Comparison of ENCODE assay signal across 15 cellular contexts in the genomic region with DNA sequence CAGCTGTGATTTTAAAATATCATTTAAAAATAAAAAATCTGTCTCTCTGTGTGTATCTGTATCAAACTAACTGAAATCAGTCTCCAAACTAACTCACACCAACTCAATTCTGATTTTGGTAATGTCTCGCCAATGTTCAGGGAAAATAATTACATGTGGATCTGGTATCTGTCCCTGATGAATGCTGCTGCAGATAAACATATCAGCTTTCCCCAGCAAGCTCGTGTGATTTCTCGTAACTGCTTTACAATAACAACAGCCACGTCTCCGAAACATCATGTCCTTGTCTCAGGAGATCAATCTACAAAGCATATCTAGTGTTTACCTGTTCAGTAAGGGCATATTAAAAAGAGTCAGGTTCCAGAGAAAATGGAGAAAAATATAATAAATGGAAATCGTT.
"Had no signal": no experiment of that assay in that cellular context is flagged by ENCODE, and none has a peak within 500 bp of the region (broad histone marks: within the 10 kb centered on the region; RNA-seq: fewer than 3 reads in every experiment).

No MANE protein-coding gene starts in this region.

- ATAC-seq: activated CD4-positive, alpha-beta T cell treated with anti-CD3 and anti-CD28 coated beads for 36 hours; activated T-cell treated with anti-CD3 and anti-CD28 coated beads, Interleukin-2, amount 50 U/mL, for 4 hours; left lobe of liver; sciatic nerve; stimulated activated naive CD8-positive, alpha-beta T cell treated with anti-CD3 and anti-CD28 coated beads, Interleukin-15, amount 100 ng/mL, for 72 hours had no signal

- DNase-seq: activated CD4-positive, alpha-beta memory T cell treated with anti-CD3 and anti-CD28 coated beads, Interleukin-2, amount 10 ng/mL, durations not matched to agents 7 days and 5 days; activated CD4-positive, alpha-beta T cell treated with anti-CD3 and anti-CD28 coated beads for 36 hours; activated effector memory CD4-positive, alpha-beta T cell treated with Interleukin-2 at 50 U/mL for 16 hours; activated naive CD4-positive, alpha-beta T cell treated with anti-CD3 and anti-CD28 coated beads, Interleukin-2, amount 50 U/mL, for 16 hours; activated T-cell treated with anti-CD3 and anti-CD28 coated beads, Interleukin-2, amount 50 U/mL, for 4 hours; dorsolateral prefrontal cortex; erythroblast; islet precursor cell; ovary; stimulated activated naive CD8-positive, alpha-beta T cell treated with anti-CD3 and anti-CD28 coated beads, Interleukin-15, amount 100 ng/mL, for 72 hours; T-helper 9 cell had no signal

- H3K27ac Mint-ChIP-seq: activated CD4-positive, alpha-beta memory T cell treated with anti-CD3 and anti-CD28 coated beads, Interleukin-2, amount 10 ng/mL, durations not matched to agents 7 days and 5 days; activated CD4-positive, alpha-beta T cell treated with anti-CD3 and anti-CD28 coated beads for 36 hours; stimulated activated naive CD8-positive, alpha-beta T cell treated with anti-CD3 and anti-CD28 coated beads, Interleukin-15, amount 100 ng/mL, for 72 hours; type B pancreatic cell had no signal

- H3K9me3 Mint-ChIP-seq: activated CD4-positive, alpha-beta memory T cell treated with anti-CD3 and anti-CD28 coated beads, Interleukin-2, amount 10 ng/mL, durations not matched to agents 7 days and 5 days; activated T-cell treated with anti-CD3 and anti-CD28 coated beads, Interleukin-2, amount 50 U/mL, for 4 hours; neural crest cell; stimulated activated naive CD8-positive, alpha-beta T cell treated with anti-CD3 and anti-CD28 coated beads, Interleukin-15, amount 100 ng/mL, for 72 hours; type B pancreatic cell had no signal

- H3K36me3 Mint-ChIP-seq: type B pancreatic cell had no signal
